ENCODE assay signal across 23 cellular contexts in genomic region chr14:71439247-71439646, GRCh38.
DNase-seq lines count a peak whose midpoint lies in the region; ATAC-seq, FAIRE-seq and TF ChIP-seq lines count a peak whose summit lies in the region.
"Had no signal": no experiment of that assay in that cellular context is flagged by ENCODE, and none has a peak within 500 bp of the region (broad histone marks: within the 10 kb centered on the region; RNA-seq: fewer than 3 reads in every experiment).

No MANE protein-coding gene starts in this region.

- H4K20me1 ChIP-seq in astrocyte (ENCODE audit: insufficient read depth, low read length) = peaks cover 7% of the 10 kb centered on the region
- peaks cover 89% of the 10 kb centered on the region for H4K20me1 ChIP-seq in smooth muscle cell (ENCODE audit: low read depth)

- 94% methylated on average over 1 of the region's 1 CpG for WGBS in smooth muscle cell (ENCODE audit: low lambda C conversion rate)

- H3K4me3 Mint-ChIP-seq in astrocyte (ENCODE audit: unreplicated experiment) = no peak overlapping the region
- H3K4me3 Mint-ChIP-seq: activated CD8-positive, alpha-beta memory T cell treated with anti-CD3 and anti-CD28 coated beads, Interleukin-2, amount 10 ng/mL, durations not matched to agents 7 days and 5 days; stimulated activated memory B cell treated with anti-CD40 and anti-IgM and Interleukin-4, amounts not matched to agents 10 μg/mL and 1 μg/mL and 100 μg/mL, for 72 hours; T-cell; WTC11 had no signal

- H3K4me3 ChIP-seq in astrocyte (ENCODE audit: insufficient read depth, low read depth, low read length) (no peak overlapping the region), fibroblast of mammary gland (ENCODE audit: control insufficient read depth, low read depth, low read length) (no peak overlapping the region), smooth muscle cell (no peak overlapping the region)
- H3K4me3 ChIP-seq: skin epidermis had no signal

- H3K27me3 Mint-ChIP-seq in astrocyte (ENCODE audit: low read depth, unreplicated experiment) = no peaks in the 10 kb centered on the region
- H3K27me3 Mint-ChIP-seq: activated CD8-positive, alpha-beta memory T cell treated with anti-CD3 and anti-CD28 coated beads, Interleukin-2, amount 10 ng/mL, durations not matched to agents 7 days and 5 days; stimulated activated memory B cell treated with anti-CD40 and anti-IgM and Interleukin-4, amounts not matched to agents 10 μg/mL and 1 μg/mL and 100 μg/mL, for 72 hours; T-cell had no signal

- no peak for TF ChIP-seq CTCF in astrocyte (IDR thresholded peaks at IDR 0.05; ENCODE audit: insufficient read depth, low read depth, low read length)
- TF ChIP-seq CTCF in fibroblast of mammary gland (conservative IDR thresholded peaks at IDR 0.05; ENCODE audit: control insufficient read depth, insufficient read depth, low read depth, low read length) = no peak
- TF ChIP-seq CTCF in smooth muscle cell (IDR thresholded peaks at IDR 0.05; ENCODE audit: borderline replicate concordance, insufficient read depth, poor library complexity, severe bottlenecking) = no peak

- H2AFZ ChIP-seq in astrocyte (ENCODE audit: low read depth, low read length) (no peak overlapping the region), smooth muscle cell (ENCODE audit: low read depth) (no peak overlapping the region)

- DNase-seq in GM03348 (ENCODE audit: low spot score) (peak; percentile 57), astrocyte (ENCODE audit: low read depth) (peak; percentile 41), fibroblast of mammary gland (ENCODE audit: low read depth) (peak; percentile 68), smooth muscle cell (lab: John Stamatoyannopoulos, UW; ENCODE audit: unreplicated experiment) (no peak), NCI-H1694 treated with DMSO at 0.1 percent for 48 hours (lab: John Stamatoyannopoulos, UW) (no peak), AG08396 (ENCODE audit: low spot score) (no peak), left cardiac atrium (no peak)
- DNase-seq: activated CD8-positive, alpha-beta memory T cell treated with anti-CD3 and anti-CD28 coated beads, Interleukin-2, amount 10 ng/mL, durations not matched to agents 7 days and 5 days; activated effector memory CD4-positive, alpha-beta T cell treated with anti-CD3 and anti-CD28 coated beads, Interleukin-2, amount 50 U/mL, for 16 hours; AML-193; Calu3; effector CD8-positive, alpha-beta T cell; GDM1; H7; MV-4-11; NCI-H2081 treated with DMSO at 0.1 percent for 48 hours; NCI-H526 treated with DMSO at 0.1 percent for 48 hours; T-cell had no signal

- no peaks in the 10 kb centered on the region for H3K27me3 ChIP-seq in astrocyte (ENCODE audit: insufficient read depth, low read length)
- H3K27me3 ChIP-seq in smooth muscle cell (ENCODE audit: low read depth) = no peaks in the 10 kb centered on the region

- H3K4me1 Mint-ChIP-seq in astrocyte (ENCODE audit: low read depth, unreplicated experiment) = peaks cover 12% of the 10 kb centered on the region

- FAIRE-seq in astrocyte (lab: Jason Lieb, UNC) = no peak

- peak overlapping the region; percentile 11 for H3K9ac ChIP-seq in astrocyte (ENCODE audit: low read length)
- H3K9ac ChIP-seq in smooth muscle cell (ENCODE audit: low read depth) = no peak overlapping the region

- H3K27ac Mint-ChIP-seq in astrocyte (ENCODE audit: unreplicated experiment) = no peak overlapping the region
- H3K27ac Mint-ChIP-seq: activated CD8-positive, alpha-beta memory T cell treated with anti-CD3 and anti-CD28 coated beads, Interleukin-2, amount 10 ng/mL, durations not matched to agents 7 days and 5 days; T-cell; WTC11 had no signal

- H3K79me2 ChIP-seq in astrocyte (ENCODE audit: insufficient read depth, low read length) (peaks cover 45% of the 10 kb centered on the region), smooth muscle cell (ENCODE audit: low read depth) (peaks cover 74% of the 10 kb centered on the region)

- H3K27ac ChIP-seq in astrocyte (ENCODE audit: low read depth, low read length) (peak overlapping the region; percentile 73), smooth muscle cell (ENCODE audit: low read depth) (no peak overlapping the region)

- H3K36me3 Mint-ChIP-seq in astrocyte (ENCODE audit: low read depth, unreplicated experiment) = peaks cover 2% of the 10 kb centered on the region

- intact Hi-C loops in left cardiac atrium (cut with DNase I) = no loop called here

- H3F3A ChIP-seq in smooth muscle cell (ENCODE audit: low read depth) = peaks cover 6% of the 10 kb centered on the region

- ATAC-seq in HG03460 (IDR thresholded peaks at IDR 0.05; ENCODE audit: unreplicated experiment) (no peak), left cardiac atrium (no peak)
- ATAC-seq: activated CD8-positive, alpha-beta memory T cell treated with anti-CD3 and anti-CD28 coated beads, Interleukin-2, amount 10 ng/mL, durations not matched to agents 7 days and 5 days; Panc1; stimulated activated memory B cell treated with anti-CD40 and anti-IgM and Interleukin-4, amounts not matched to agents 10 μg/mL and 1 μg/mL and 100 μg/mL, for 72 hours; T-cell had no signal

- peaks cover 29% of the 10 kb centered on the region for H3K4me1 ChIP-seq in astrocyte (ENCODE audit: insufficient read depth, low read length)
- peaks cover 11% of the 10 kb centered on the region for H3K4me1 ChIP-seq in smooth muscle cell (ENCODE audit: low read depth)

- peak overlapping the region; percentile 75 for H3K4me2 ChIP-seq in astrocyte (ENCODE audit: low read length)
- H3K4me2 ChIP-seq in smooth muscle cell = peak overlapping the region; percentile 20

- H3K9me3 ChIP-seq in astrocyte (ENCODE audit: insufficient read depth, low read depth, low read length) (no peaks in the 10 kb centered on the region), smooth muscle cell (replicated peaks; ENCODE audit: low read depth) (no peaks in the 10 kb centered on the region)

- no peaks in the 10 kb centered on the region for H3K9me3 Mint-ChIP-seq in astrocyte (ENCODE audit: unreplicated experiment)
- H3K9me3 Mint-ChIP-seq: stimulated activated memory B cell treated with anti-CD40 and anti-IgM and Interleukin-4, amounts not matched to agents 10 μg/mL and 1 μg/mL and 100 μg/mL, for 72 hours; WTC11 had no signal

- H3K36me3 ChIP-seq in astrocyte (ENCODE audit: insufficient read depth, low read length) (no peaks in the 10 kb centered on the region), smooth muscle cell (ENCODE audit: low read depth) (no peaks in the 10 kb centered on the region)

Comparison
In these comparisons a context has a peak if more than half of its experiments do, and no peak if none do; other contexts are left out.
1. DNase-seq: peak in GM03348 (single experiment), astrocyte (single experiment) and fibroblast of mammary gland (single experiment); none in smooth muscle cell (single experiment), NCI-H1694 treated with DMSO at 0.1 percent for 48 hours (single experiment), AG08396 (single experiment) and left cardiac atrium (single experiment).